In the genomic region with DNA sequence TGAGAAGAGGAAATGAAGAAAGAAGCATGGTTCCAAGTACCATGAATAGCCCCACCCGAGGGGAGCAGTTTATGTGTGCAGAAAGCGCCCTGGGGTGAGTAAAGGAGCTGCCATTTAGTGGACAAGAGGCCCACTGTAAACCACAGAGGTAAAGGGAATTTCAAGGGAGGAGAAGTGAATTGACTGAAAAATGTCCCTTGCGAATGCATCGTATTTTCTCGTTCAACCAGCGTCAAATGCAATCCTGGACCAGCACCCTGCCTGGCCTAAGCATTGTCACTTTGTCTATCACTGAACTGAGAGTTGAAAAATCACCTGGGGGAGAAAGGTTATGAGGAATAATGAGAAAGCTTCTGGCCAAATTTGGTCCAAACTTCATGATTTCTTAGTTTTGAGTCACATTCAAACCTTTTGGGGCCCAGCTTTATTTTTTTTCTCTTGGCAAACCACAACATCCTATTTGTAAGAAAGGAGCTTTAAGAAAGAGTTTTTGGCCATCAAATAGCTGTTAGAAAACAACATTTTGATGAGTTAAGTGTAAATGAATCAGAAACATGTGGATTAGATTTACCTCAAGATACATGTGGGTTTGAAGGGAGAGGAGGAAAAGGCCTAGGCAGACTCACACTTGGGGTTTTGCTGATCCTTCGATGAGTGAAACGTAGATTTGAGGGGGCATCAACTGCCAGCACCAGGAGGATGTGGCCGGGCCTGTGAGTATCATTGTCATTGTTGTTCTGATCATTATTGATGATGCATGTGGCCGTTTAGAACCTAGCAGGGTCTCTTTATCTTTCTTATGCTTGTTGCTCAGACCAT, we compare ENCODE assay signal across 9 cellular contexts.
DNase-seq lines count a peak whose midpoint lies in the region; ATAC-seq and TF ChIP-seq lines count a peak whose summit lies in the region.
"Had no signal": no experiment of that assay in that cellular context is flagged by ENCODE, and none has a peak within 500 bp of the region (broad histone marks: within the 10 kb centered on the region; RNA-seq: fewer than 3 reads in every experiment).

No MANE protein-coding gene starts in this region.

- DNase-seq in GM23248 = peak; percentile 69
- peak; percentile 31 for DNase-seq in activated CD8-positive, alpha-beta memory T cell treated with anti-CD3 and anti-CD28 coated beads, Interleukin-2, amount 50 U/mL, for 24 hours (ENCODE audit: extremely low read depth)
- DNase-seq in stimulated activated CD4-positive, alpha-beta T cell treated with anti-CD3 and anti-CD28 coated beads, Interleukin-4, amount 100 ng/mL, for 1 hour = peak; percentile 5
- DNase-seq in esophagus squamous epithelium (lab: John Stamatoyannopoulos, UW) = no peak
- DNase-seq in mucosa of gallbladder (ENCODE audit: low spot score) = no peak
- DNase-seq: anterior cingulate cortex, mesenchymal stem cell had no signal

- H3K9ac ChIP-seq in GM23248 = no peak overlapping the region

- H3K79me2 ChIP-seq in GM23248 (ENCODE audit: insufficient read depth) = no peaks in the 10 kb centered on the region

- peaks cover 16% of the 10 kb centered on the region; the same call in 1 of the 2 replicates for H3F3A ChIP-seq in GM23248 (ENCODE audit: insufficient read depth)

- intact Hi-C loops in esophagus squamous epithelium (cut with DNase I) = no loop called here

- TF ChIP-seq CTCF in esophagus squamous epithelium (IDR thresholded peaks at IDR 0.05) = no peak

- no peak overlapping the region for H3K4me3 ChIP-seq in GM23248
- H3K4me3 ChIP-seq in esophagus squamous epithelium = no peak overlapping the region

- H3K36me3 ChIP-seq in GM23248 (ENCODE audit: low read depth) (no peaks in the 10 kb centered on the region), esophagus squamous epithelium (no peaks in the 10 kb centered on the region)

- ATAC-seq in GM18502 (IDR thresholded peaks at IDR 0.05; ENCODE audit: poor library complexity, unreplicated experiment) = peak; percentile 65
- no peak for ATAC-seq in GM21447 (IDR thresholded peaks at IDR 0.05; ENCODE audit: unreplicated experiment)

- no peaks in the 10 kb centered on the region for H4K20me1 ChIP-seq in GM23248 (ENCODE audit: insufficient read depth)

- no peaks in the 10 kb centered on the region for H3K9me3 ChIP-seq in GM23248 (ENCODE audit: low read depth)
- H3K9me3 ChIP-seq in esophagus squamous epithelium = peaks cover 0 to 8% (median 0%) of the 10 kb centered on the region in 3 donors

- in situ Hi-C loops in GM23248 (cut with MboI) = no loop called here

- TF ChIP-seq POLR2A in esophagus squamous epithelium (IDR thresholded peaks at IDR 0.05) = no peak

- no peaks in the 10 kb centered on the region for H3K9me2 ChIP-seq in GM23248 (ENCODE audit: insufficient read depth)

- H3K27ac ChIP-seq in GM23248 (no peak overlapping the region), esophagus squamous epithelium (no peak overlapping the region)

- peak overlapping the region; percentile 7 for H3K4me2 ChIP-seq in GM23248 (ENCODE audit: unreplicated experiment)

- H3K4me1 ChIP-seq in GM23248 (ENCODE audit: insufficient read depth) (peaks cover 7% of the 10 kb centered on the region), esophagus squamous epithelium (no peaks in the 10 kb centered on the region)

- H2AFZ ChIP-seq in GM23248 = no peak overlapping the region

- 54 to 57% methylated on average over 10 of the region's 10 CpGs for WGBS in GM23248 (ENCODE audit: low coverage in 1 of 2, low lambda C conversion rate in 2 of 2, missing lambda C conversion rate in 2 of 2), 2 experiments
- 44 to 64% methylated on average over 10 of the region's 10 CpGs for WGBS in esophagus squamous epithelium, 2 donors

- H3K27me3 ChIP-seq in GM23248 (replicated peaks; ENCODE audit: insufficient read depth) (no peaks in the 10 kb centered on the region), esophagus squamous epithelium (no peaks in the 10 kb centered on the region)

Comparison
In these comparisons a context has a peak if more than half of its experiments do, and no peak if none do; other contexts are left out.
1. DNase-seq: peak in GM23248 (single experiment), activated CD8-positive, alpha-beta memory T cell treated with anti-CD3 and anti-CD28 coated beads, Interleukin-2, amount 50 U/mL, for 24 hours (single experiment) and stimulated activated CD4-positive, alpha-beta T cell treated with anti-CD3 and anti-CD28 coated beads, Interleukin-4, amount 100 ng/mL, for 1 hour (single experiment); none in esophagus squamous epithelium (single experiment) and mucosa of gallbladder (single experiment).